Comparison of ENCODE assay signal across 8 cellular contexts in the genomic region with DNA sequence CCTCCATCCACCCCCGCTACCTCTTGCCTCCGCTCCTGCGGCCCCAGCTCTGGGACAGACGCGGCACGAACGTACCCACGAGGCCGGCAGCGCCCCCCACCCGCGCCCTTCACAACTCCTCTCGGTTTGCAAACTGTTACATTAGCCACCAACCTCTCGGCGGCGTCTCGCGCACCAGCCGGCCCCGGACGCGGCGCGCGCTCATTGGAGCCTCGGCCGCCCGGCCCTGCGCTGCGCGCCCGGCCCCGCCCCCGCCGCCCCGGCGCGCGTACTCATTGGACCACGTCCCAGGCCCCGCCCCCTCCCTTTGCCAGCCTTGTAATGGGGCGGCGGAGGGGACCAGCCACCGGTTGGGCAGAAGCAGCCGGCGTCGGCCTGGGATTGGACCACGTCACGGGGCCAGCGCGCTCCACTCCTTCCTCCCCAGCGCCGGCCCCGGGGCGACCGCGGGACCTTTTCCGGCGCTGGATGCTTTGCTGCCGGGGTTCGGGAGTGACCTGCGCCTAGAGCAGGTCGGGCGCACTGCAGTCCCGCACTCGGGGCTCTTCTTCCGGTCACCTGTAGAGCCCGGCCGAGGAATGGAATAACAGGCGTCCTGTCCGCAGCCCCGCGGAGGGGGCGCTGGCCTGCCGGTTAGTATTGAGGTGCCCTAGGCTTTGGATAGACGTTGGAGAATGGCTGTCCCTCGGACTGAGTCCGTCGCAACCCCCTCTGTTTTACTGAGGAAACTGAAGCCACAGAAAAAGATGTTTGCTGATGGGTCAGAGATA. TPM values are rescaled to one million over a fixed set of nuclear protein-coding genes. Genes with fewer than 3 reads are reported as not detected.
DNase-seq lines count a peak whose midpoint lies in the region; ATAC-seq and TF ChIP-seq lines count a peak whose summit lies in the region.

A gene with protein sequence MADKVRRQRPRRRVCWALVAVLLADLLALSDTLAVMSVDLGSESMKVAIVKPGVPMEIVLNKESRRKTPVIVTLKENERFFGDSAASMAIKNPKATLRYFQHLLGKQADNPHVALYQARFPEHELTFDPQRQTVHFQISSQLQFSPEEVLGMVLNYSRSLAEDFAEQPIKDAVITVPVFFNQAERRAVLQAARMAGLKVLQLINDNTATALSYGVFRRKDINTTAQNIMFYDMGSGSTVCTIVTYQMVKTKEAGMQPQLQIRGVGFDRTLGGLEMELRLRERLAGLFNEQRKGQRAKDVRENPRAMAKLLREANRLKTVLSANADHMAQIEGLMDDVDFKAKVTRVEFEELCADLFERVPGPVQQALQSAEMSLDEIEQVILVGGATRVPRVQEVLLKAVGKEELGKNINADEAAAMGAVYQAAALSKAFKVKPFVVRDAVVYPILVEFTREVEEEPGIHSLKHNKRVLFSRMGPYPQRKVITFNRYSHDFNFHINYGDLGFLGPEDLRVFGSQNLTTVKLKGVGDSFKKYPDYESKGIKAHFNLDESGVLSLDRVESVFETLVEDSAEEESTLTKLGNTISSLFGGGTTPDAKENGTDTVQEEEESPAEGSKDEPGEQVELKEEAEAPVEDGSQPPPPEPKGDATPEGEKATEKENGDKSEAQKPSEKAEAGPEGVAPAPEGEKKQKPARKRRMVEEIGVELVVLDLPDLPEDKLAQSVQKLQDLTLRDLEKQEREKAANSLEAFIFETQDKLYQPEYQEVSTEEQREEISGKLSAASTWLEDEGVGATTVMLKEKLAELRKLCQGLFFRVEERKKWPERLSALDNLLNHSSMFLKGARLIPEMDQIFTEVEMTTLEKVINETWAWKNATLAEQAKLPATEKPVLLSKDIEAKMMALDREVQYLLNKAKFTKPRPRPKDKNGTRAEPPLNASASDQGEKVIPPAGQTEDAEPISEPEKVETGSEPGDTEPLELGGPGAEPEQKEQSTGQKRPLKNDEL (minus strand): TSS at position 206 of the 770 bp plus-strand sequence. CDS start 1,045 bp downstream, outside the sequence.

- H3K27me3 ChIP-seq in left lung, result no peaks in the 10 kb centered on the region

- H3K4me1 ChIP-seq in left lung, result peaks cover 20 to 34% of the 10 kb centered on the region in 2 donors

- H3K36me3 ChIP-seq in left lung, result peaks cover 0 to 33% of the 10 kb centered on the region in 2 donors

- H3K4me3 ChIP-seq in left lung, result peak within 1 kb of the TSS; percentile 84 to 97

- no peaks in the 10 kb centered on the region for H3K9me3 ChIP-seq in left lung

- peak; percentile 89 for ATAC-seq in GM19328 (IDR thresholded peaks at IDR 0.05; ENCODE audit: unreplicated experiment)
- peak; percentile 83 for ATAC-seq in HG03520 (IDR thresholded peaks at IDR 0.05; ENCODE audit: unreplicated experiment)
- peak; percentile 97 for ATAC-seq in left lung

- intact Hi-C loops in left lung (cut with DNase I), result no loop called here

- peak within 1 kb of the TSS; percentile 65 to 87 for H3K27ac ChIP-seq in left lung

- peak; percentile 74 to 99 (median 93) for DNase-seq in C1 segment of cervical spinal cord (lab: John Stamatoyannopoulos, UW)
- peak; percentile 99 for DNase-seq in NCI-H69 (lab: John Stamatoyannopoulos, UW)
- peak; percentile 99 for DNase-seq in activated CD4-positive, alpha-beta T cell treated with anti-CD3 and anti-CD28 coated beads, Interleukin-2, amount 50 U/mL, for 1 hour
- DNase-seq in dedifferentiated amniotic fluid mesenchymal stem cell (ENCODE audit: extremely low spot score), result peak; percentile 96
- DNase-seq in left lung, result peak; percentile 98 to 99
- peak; percentile 99 for DNase-seq in stimulated activated CD4-positive, alpha-beta T cell treated with anti-CD3 and anti-CD28 coated beads, Interleukin-2, amount 100 ng/mL, for 48 hours

- TF ChIP-seq CTCF in left lung (IDR thresholded peaks at IDR 0.05), result no peak

RNA-seq across cellular contexts. Expression of the gene that starts here (rescaled TPM):
- 100 to 1,000 TPM; 147 to 272 TPM for total RNA-seq in left lung

Comparison
In these comparisons a context has a peak if more than half of its experiments do, and no peak if none do; other contexts are left out.
1. Peak in every context shown above with its lines: DNase-seq, ATAC-seq, H3K4me3 ChIP-seq and H3K27ac ChIP-seq.